8 cellular contexts compared by ENCODE assay signal in the genomic region with DNA sequence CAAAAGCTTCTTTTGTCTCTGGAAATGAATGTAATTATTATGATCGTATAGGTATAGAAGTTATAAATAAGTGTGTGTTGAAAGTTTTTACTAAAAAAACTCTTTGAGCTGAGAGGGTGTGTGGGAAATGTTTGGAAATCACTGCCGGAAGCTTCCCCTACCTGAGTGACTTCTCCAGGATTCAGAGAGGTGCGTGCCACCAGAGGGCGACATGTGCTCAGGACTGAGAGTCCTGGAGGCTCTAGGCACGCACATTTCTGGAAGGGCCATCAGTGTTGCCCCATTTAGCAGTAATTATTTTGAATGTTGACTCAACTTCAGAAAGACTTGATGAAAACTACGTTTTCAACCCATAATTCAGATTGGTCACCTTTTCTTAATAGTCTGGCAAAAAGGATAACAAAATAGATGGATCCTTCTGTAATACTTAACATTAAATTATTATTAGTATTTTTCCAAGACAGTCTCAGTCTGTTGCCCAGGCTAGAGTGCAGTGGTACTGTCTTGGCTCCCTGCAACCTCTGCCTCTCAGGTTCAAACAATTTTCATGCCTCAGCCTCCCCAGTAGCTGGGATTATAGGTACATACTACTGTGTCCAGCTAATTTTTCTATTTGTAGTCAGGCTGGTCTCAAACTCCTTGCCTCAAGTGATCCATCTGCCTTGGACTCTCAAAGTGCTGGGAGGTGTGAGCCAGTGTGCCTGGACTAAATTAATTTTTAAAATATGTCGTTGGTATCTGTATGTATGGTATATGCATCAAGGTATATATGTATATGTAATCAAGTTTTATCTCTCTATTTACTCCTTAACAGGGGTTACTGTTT. TPM values are rescaled to one million over a fixed set of nuclear protein-coding genes. Genes with fewer than 3 reads are reported as not detected.
DNase-seq lines count a peak whose midpoint lies in the region; ATAC-seq and TF ChIP-seq lines count a peak whose summit lies in the region.

No MANE protein-coding gene starts in this region.

- H3K9me3 ChIP-seq in vagina = no peaks in the 10 kb centered on the region

- H3K36me3 Mint-ChIP-seq in progenitor cell of endocrine pancreas (ENCODE audit: insufficient read depth) = no peaks in the 10 kb centered on the region

- no peak for TF ChIP-seq POLR2A in vagina (IDR thresholded peaks at IDR 0.05)

- H3K27me3 Mint-ChIP-seq in progenitor cell of endocrine pancreas = no peaks in the 10 kb centered on the region

- intact Hi-C loops in vagina (cut with DNase I) = no loop called here

- ATAC-seq in GM21529 (IDR thresholded peaks at IDR 0.05; ENCODE audit: unreplicated experiment) = peak; percentile 56

- no peak overlapping the region for H3K27ac Mint-ChIP-seq in progenitor cell of endocrine pancreas

- POLR2A ChIA-PET in RWPE1 (lab: Yijun Ruan, JAX; ENCODE audit: low non-redundant PET) = no interaction called here

- peak; percentile 35 for DNase-seq in DMS114 treated with DMSO at 0.1 percent for 48 hours (lab: John Stamatoyannopoulos, UW; ENCODE audit: unreplicated experiment)
- DNase-seq in LHCN-M2 (ENCODE audit: low read depth) = peak; percentile 23
- DNase-seq in RWPE1 (ENCODE audit: low spot score) = peak; percentile 63
- DNase-seq in activated effector memory CD4-positive, alpha-beta T cell treated with Interleukin-2 at 50 U/mL for 16 hours = peak; percentile 68
- DNase-seq in globus pallidus (ENCODE audit: low spot score) = peak; percentile 26
- DNase-seq in progenitor cell of endocrine pancreas (ENCODE audit: low spot score, unreplicated experiment) = peak; percentile 54
- no peak for DNase-seq in vagina (ENCODE audit: extremely low spot score in 2 of 2)

- no peaks in the 10 kb centered on the region for H3K36me3 ChIP-seq in vagina

- H3K9me3 Mint-ChIP-seq in progenitor cell of endocrine pancreas (ENCODE audit: low read depth) = no peaks in the 10 kb centered on the region

- TF ChIP-seq CTCF in RWPE1 (conservative IDR thresholded peaks at IDR 0.05; ENCODE audit: low read depth) = peak; percentile 87
- TF ChIP-seq CTCF in progenitor cell of endocrine pancreas (IDR thresholded peaks at IDR 0.05; ENCODE audit: unreplicated experiment) = peak; percentile 91
- peak; percentile 22 to 64 (median 59) for TF ChIP-seq CTCF in vagina (IDR thresholded peaks at IDR 0.05)

- no peaks in the 10 kb centered on the region for H3K27me3 ChIP-seq in vagina

- CTCF ChIA-PET in RWPE1 (lab: Yijun Ruan, JAX) = interaction anchor here (0.6 to 2.4 kb wide), 34 partner anchors 10 to 731 kb away, joined by 3 to 22 read pairs (median 4); a partner anchor contains a TSS

- H3K4me1 Mint-ChIP-seq in progenitor cell of endocrine pancreas (ENCODE audit: low read depth) = no peaks in the 10 kb centered on the region

- H3K4me1 ChIP-seq in vagina = no peaks in the 10 kb centered on the region

- no peak overlapping the region for H3K27ac ChIP-seq in RWPE1
- no peak overlapping the region for H3K27ac ChIP-seq in vagina

- no peak overlapping the region for H3K4me3 Mint-ChIP-seq in progenitor cell of endocrine pancreas (ENCODE audit: low read depth)

- no peak overlapping the region for H3K4me3 ChIP-seq in vagina

RNA-seq across cellular contexts. Expression of a gene that starts 34.5 kb away (rescaled TPM):
- total RNA-seq in LHCN-M2 (2014; rRNA removed) (not detected in 2 replicates), progenitor cell of endocrine pancreas (not detected in 2 replicates), vagina (5.4 TPM)
- polyA plus RNA-seq in LHCN-M2 (2012) = not detected

Comparison
In these comparisons a context has a peak if more than half of its experiments do, and no peak if none do; other contexts are left out.
1. DNase-seq: peak in DMS114 treated with DMSO at 0.1 percent for 48 hours (single experiment), LHCN-M2 (single experiment), RWPE1 (single experiment), activated effector memory CD4-positive, alpha-beta T cell treated with Interleukin-2 at 50 U/mL for 16 hours (single experiment), globus pallidus (single experiment) and progenitor cell of endocrine pancreas (single experiment); none in vagina (0 of 2).
2. Peak in every context shown above with its lines, with median percentiles within 50 percentile points of each other: CTCF ChIP-seq.